ENCODE assay signal across 8 cellular contexts in genomic region chr20:19964289-19965263, GRCh38. TPM values are rescaled to one million over a fixed set of nuclear protein-coding genes. Genes with fewer than 3 reads are reported as not detected.
DNase-seq lines count a peak whose midpoint lies in the region; ATAC-seq, FAIRE-seq and TF ChIP-seq lines count a peak whose summit lies in the region.

No MANE protein-coding gene starts in this region.

- ATAC-seq in A549 (peak; percentile 94 to 97), right lobe of liver (peak; percentile 84 to 92 (median 90)), GM18498 (IDR thresholded peaks at IDR 0.05; ENCODE audit: unreplicated experiment) (no peak), GM18519 (IDR thresholded peaks at IDR 0.05; ENCODE audit: low FRiP score, unreplicated experiment) (no peak)

- H3K36me3 ChIP-seq in bronchial epithelial cell (ENCODE audit: control insufficient read depth, insufficient read depth, low read length) (peaks cover 7% of the 10 kb centered on the region), right lobe of liver (peaks cover 0 to 12% (median 0%) of the 10 kb centered on the region in 4 donors)

- DNase-seq in A549 (ENCODE audit: low read depth in 1 of 2, low spot score in 1 of 2) (peak; percentile 78 to 80), bronchial epithelial cell (ENCODE audit: low read depth) (peak; percentile 84), right lobe of liver (peak; percentile 80 to 91 (median 91)), NCI-H774 (lab: John Stamatoyannopoulos, UW) (no peak)
- DNase-seq in stimulated activated naive CD4-positive, alpha-beta T cell treated with Interleukin-2 at 50 U/mL for 16 hours (lab: John Stamatoyannopoulos, UW) = no peak

- TF ChIP-seq EP300 in A549 (IDR thresholded peaks at IDR 0.05) = peak in 1 of 2 experiments; percentile 24; a peak in 1 of 5 replicates
- TF ChIP-seq EP300 in Ishikawa (IDR thresholded peaks at IDR 0.05; ENCODE audit: borderline replicate concordance) = no peak

- H3K4me1 ChIP-seq in A549 = peaks cover 25% of the 10 kb centered on the region
- peaks cover 2 to 33% (median 19%) of the 10 kb centered on the region in 4 donors for H3K4me1 ChIP-seq in right lobe of liver

- peak overlapping the region; percentile 47 for H3K4me2 ChIP-seq in A549

- WGBS in A549 (ENCODE audit: missing lambda C conversion rate) = 33% methylated on average over 15 of the region's 15 CpGs
- 27% methylated on average over 15 of the region's 15 CpGs for WGBS in right lobe of liver (ENCODE audit: insufficient coverage, low coverage, low lambda C conversion rate, missing lambda C conversion rate)

- TF ChIP-seq CTCF in A549 (IDR thresholded peaks at IDR 0.05) (no peak), bronchial epithelial cell (IDR thresholded peaks at IDR 0.05; ENCODE audit: insufficient read depth, low read length, severe bottlenecking) (no peak), right lobe of liver (IDR thresholded peaks at IDR 0.05) (no peak)

- intact Hi-C loops in right lobe of liver (cut with DNase I) = no loop called here

- POLR2A ChIA-PET in A549 (lab: Yijun Ruan, JAX) = interaction anchor here (0.6 to 1.9 kb wide), 2 partner anchors 11 to 28 kb away, joined by 3 to 13 read pairs; no protein-coding TSS in a partner anchor

- no peaks in the 10 kb centered on the region for H3K27me3 ChIP-seq in bronchial epithelial cell (ENCODE audit: control insufficient read depth, insufficient read depth, low read length)
- no peaks in the 10 kb centered on the region for H3K27me3 ChIP-seq in right lobe of liver

- peak overlapping the region; percentile 65 to 86 for H3K27ac ChIP-seq in A549
- peak overlapping the region; percentile 65 to 76 (median 74) for H3K27ac ChIP-seq in right lobe of liver

- H3K9me3 ChIP-seq in A549 (no peaks in the 10 kb centered on the region), right lobe of liver (no peaks in the 10 kb centered on the region)

- TF ChIP-seq POLR2A in A549 (IDR thresholded peaks at IDR 0.05; ENCODE audit: low read length) (no peak), right lobe of liver (IDR thresholded peaks at IDR 0.05) (no peak)

- TF ChIP-seq RAD21 in A549 (conservative IDR thresholded peaks at IDR 0.05 in 1 of 2, IDR thresholded peaks at IDR 0.05 in 1 of 2) = peak in 1 of 2 experiments; percentile 49; a peak in 3 of 5 replicates
- no peak for TF ChIP-seq RAD21 in Ishikawa (IDR thresholded peaks at IDR 0.05; ENCODE audit: low read depth)

- CTCF ChIA-PET in A549 (lab: Yijun Ruan, JAX) = interaction anchor here (0.8 to 6.0 kb wide), 8 partner anchors 12 to 179 kb away, joined by 3 to 36 read pairs (median 4); no protein-coding TSS in a partner anchor

- H3K4me3 ChIP-seq in A549 = no peak overlapping the region
- no peak overlapping the region for H3K4me3 ChIP-seq in bronchial epithelial cell (ENCODE audit: low read depth, low read length)
- H3K4me3 ChIP-seq in right lobe of liver = no peak overlapping the region

- FAIRE-seq in A549 (lab: Jason Lieb, UNC) = peak; percentile 92
- FAIRE-seq in bronchial epithelial cell (lab: Jason Lieb, UNC) = peak; percentile 23

TF ChIP-seq in A549, 52 proteins besides CTCF, POLR2A, EP300 and RAD21 (continues in another document):
- TF ChIP-seq SMC3 (IDR thresholded peaks at IDR 0.05) (peak; percentile 49), HMGXB4 (CRISPR knock-in tag; IDR thresholded peaks at IDR 0.05; ENCODE audit: borderline replicate concordance) (no peak), FOSL2 (IDR thresholded peaks at IDR 0.05) (peak; percentile 62), FOSL2 (CRISPR knock-in tag; IDR thresholded peaks at IDR 0.05) (peak; percentile 79), ESRRA (IDR thresholded peaks at IDR 0.05; ENCODE audit: borderline replicate concordance, low read length) (no peak), E2F6 (IDR thresholded peaks at IDR 0.05; ENCODE audit: borderline replicate concordance, low read depth) (peak; percentile 87), MAX (IDR thresholded peaks at IDR 0.05) (peak; percentile 99), USF2 (IDR thresholded peaks at IDR 0.05) (no peak), KDM1A (IDR thresholded peaks at IDR 0.05; ENCODE audit: low read depth) (no peak), MYC (IDR thresholded peaks at IDR 0.05; ENCODE audit: borderline replicate concordance, low read length) (peak; percentile 98)

TF ChIP-seq in Ishikawa, 13 proteins besides CTCF, POLR2A, EP300 and RAD21:
- TF ChIP-seq EGR1 (IDR thresholded peaks at IDR 0.05) (no peak), TEAD4 (IDR thresholded peaks at IDR 0.05) (no peak), CREB1 (IDR thresholded peaks at IDR 0.05; ENCODE audit: low read depth) (no peak), YY1 (IDR thresholded peaks at IDR 0.05; ENCODE audit: low read depth) (no peak), MAX (IDR thresholded peaks at IDR 0.05) (peak; percentile 60), NFIC (IDR thresholded peaks at IDR 0.05) (no peak), TCF12 (IDR thresholded peaks at IDR 0.05; ENCODE audit: low read depth) (no peak), REST (IDR thresholded peaks at IDR 0.05; ENCODE audit: low read depth) (no peak), TAF1 (IDR thresholded peaks at IDR 0.05; ENCODE audit: low read depth) (no peak), CEBPB (IDR thresholded peaks at IDR 0.05) (peak; percentile 44)

RNA-seq across cellular contexts. Expression of gene NAA20, which starts 52.6 kb away (rescaled TPM):
- polyA plus RNA-seq in A549 (2011; rRNA removed) (154 and 219 TPM in 2 replicates), A549 (2017; fragmentation: RNase III; extraction: RNeasy Plus Mini Kit Qiagen cat#74134 plus additional on column Dnase treatment) (174 to 202 TPM (median 175 TPM) in 3 replicates)
- polyA plus RNA-seq in A549 (2012; cell fraction: cytosol; rRNA removed) = 110 and 115 TPM in 2 replicates
- 44.7 and 53.1 TPM in 2 replicates for polyA plus RNA-seq in A549 (2012; cell fraction: nucleus; rRNA removed)
- polyA minus RNA-seq in A549 (2011; rRNA and poly(A)+ RNA removed) = 38.3 and 41.6 TPM in 2 replicates
- total RNA-seq in bronchial epithelial cell (111 and 114 TPM in 2 replicates), right lobe of liver (10 to 100 TPM; 34.0 to 48.0 (median 41.7) TPM)

Comparison
In these comparisons a context has a peak if more than half of its experiments do, and no peak if none do; other contexts are left out.
1. ATAC-seq: peak in A549 (2 of 2) and right lobe of liver (4 of 4); none in GM18498 (single experiment) and GM18519 (single experiment).
2. DNase-seq: peak in A549 (2 of 2), bronchial epithelial cell (single experiment) and right lobe of liver (3 of 3); none in stimulated activated naive CD4-positive, alpha-beta T cell treated with Interleukin-2 at 50 U/mL for 16 hours (single experiment) and NCI-H774 (single experiment).